16 cellular contexts compared by ENCODE assay signal in genomic region chr17:63611354-63611753, GRCh38. TPM values are rescaled to one million over a fixed set of nuclear protein-coding genes. Genes with fewer than 3 reads are reported as not detected.
DNase-seq lines count a peak whose midpoint lies in the region; ATAC-seq lines count a peak whose summit lies in the region.
"Had no signal": no experiment of that assay in that cellular context is flagged by ENCODE, and none has a peak within 500 bp of the region (broad histone marks: within the 10 kb centered on the region; RNA-seq: fewer than 3 reads in every experiment).

No MANE protein-coding gene starts in this region.

- POLR2A ChIA-PET in activated CD4-positive, alpha-beta T cell treated with anti-CD3 and anti-CD28 coated beads, Interleukin-2, amount 10 ng/mL, durations not matched to agents 7 days and 5 days (lab: Charles Lee): interaction anchor here (0.6 to 1.8 kb wide), 4 partner anchors 9 to 61 kb away, joined by 3 to 7 read pairs (median 4); partner anchors contain the start of genes DCAF7 and MAP3K3
- POLR2A ChIA-PET in activated naive CD8-positive, alpha-beta T cell treated with anti-CD3 and anti-CD28 coated beads, Interleukin-2, amount 10 ng/mL, durations not matched to agents 7 days and 5 days (lab: Charles Lee): interaction anchor here (0.7 to 2.0 kb wide), 10 partner anchors 10 to 229 kb away, joined by 3 to 7 read pairs (median 5); partner anchors contain the start of genes MAP3K3 and TACO1

- H3K4me3 Mint-ChIP-seq in activated CD4-positive, alpha-beta T cell treated with anti-CD3 and anti-CD28 coated beads, Interleukin-2, amount 10 ng/mL, durations not matched to agents 7 days and 5 days: peak overlapping the region; percentile 67
- peak overlapping the region; percentile 38 for H3K4me3 Mint-ChIP-seq in activated naive CD8-positive, alpha-beta T cell treated with anti-CD3 and anti-CD28 coated beads, Interleukin-2, amount 10 ng/mL, durations not matched to agents 7 days and 5 days
- H3K4me3 Mint-ChIP-seq in stimulated activated naive CD8-positive, alpha-beta T cell treated with anti-CD3 and anti-CD28 coated beads, Interleukin-15, Interleukin-2, amounts not matched to agents 100 ng/mL and 50 ng/mL, for 24 hours: no peak overlapping the region

- CTCF ChIA-PET in activated CD4-positive, alpha-beta T cell treated with anti-CD3 and anti-CD28 coated beads, Interleukin-2, amount 10 ng/mL, durations not matched to agents 7 days and 5 days (lab: Charles Lee): interaction anchor here (0.6 to 7.0 kb wide), 28 partner anchors 9 to 613 kb away, joined by 3 to 48 read pairs (median 4); partner anchors contain the start of genes ACE, CCDC47, CYB561 and DDX42

- no peaks in the 10 kb centered on the region for H3K9me3 Mint-ChIP-seq in activated CD4-positive, alpha-beta T cell treated with anti-CD3 and anti-CD28 coated beads, Interleukin-2, amount 10 ng/mL, durations not matched to agents 7 days and 5 days
- H3K9me3 Mint-ChIP-seq in activated naive CD8-positive, alpha-beta T cell treated with anti-CD3 and anti-CD28 coated beads, Interleukin-2, amount 10 ng/mL, durations not matched to agents 7 days and 5 days: no peaks in the 10 kb centered on the region
- H3K9me3 Mint-ChIP-seq in stimulated activated naive CD8-positive, alpha-beta T cell treated with anti-CD3 and anti-CD28 coated beads, Interleukin-15, Interleukin-2, amounts not matched to agents 100 ng/mL and 50 ng/mL, for 24 hours: no peaks in the 10 kb centered on the region
- H3K9me3 Mint-ChIP-seq: effector memory CD8-positive, alpha-beta T cell had no signal

- H3K4me1 Mint-ChIP-seq in activated CD4-positive, alpha-beta T cell treated with anti-CD3 and anti-CD28 coated beads, Interleukin-2, amount 10 ng/mL, durations not matched to agents 7 days and 5 days: peaks cover 34% of the 10 kb centered on the region
- peaks cover 21% of the 10 kb centered on the region for H3K4me1 Mint-ChIP-seq in activated naive CD8-positive, alpha-beta T cell treated with anti-CD3 and anti-CD28 coated beads, Interleukin-2, amount 10 ng/mL, durations not matched to agents 7 days and 5 days
- peaks cover 27% of the 10 kb centered on the region for H3K4me1 Mint-ChIP-seq in stimulated activated naive CD8-positive, alpha-beta T cell treated with anti-CD3 and anti-CD28 coated beads, Interleukin-15, Interleukin-2, amounts not matched to agents 100 ng/mL and 50 ng/mL, for 24 hours (ENCODE audit: low read depth)

- DNase-seq in stimulated activated CD4-positive, alpha-beta T cell treated with anti-CD3 and anti-CD28 coated beads, Interleukin-1b, Interleukin-23, amount 100 ng/mL, for 48 hours: peak; percentile 43
- no peak for DNase-seq in stimulated activated CD4-positive, alpha-beta T cell treated with anti-CD3 and anti-CD28 coated beads, Interleukin-2, amount 100 ng/mL, for 48 hours
- DNase-seq in activated CD4-positive, alpha-beta T cell treated with anti-CD3 and anti-CD28 coated beads, Interleukin-2, amount 10 ng/mL, durations not matched to agents 7 days and 5 days: peak; percentile 61
- no peak for DNase-seq in activated naive CD8-positive, alpha-beta T cell treated with anti-CD3 and anti-CD28 coated beads, Interleukin-2, amount 10 ng/mL, durations not matched to agents 7 days and 5 days
- DNase-seq in mesenteric fat pad (ENCODE audit: low spot score) (no peak), hippocampal formation (lab: John Stamatoyannopoulos, UW) (no peak), NAMALWA (ENCODE audit: low spot score) (no peak)
- DNase-seq: aorta; effector memory CD8-positive, alpha-beta T cell; EL; heart left ventricle; lower lobe of right lung; NCI-H2029 treated with DMSO at 0.1 percent for 48 hours; NCI-H510A treated with DMSO at 0.1 percent for 48 hours; ovary had no signal

- H3K27me3 Mint-ChIP-seq in activated CD4-positive, alpha-beta T cell treated with anti-CD3 and anti-CD28 coated beads, Interleukin-2, amount 10 ng/mL, durations not matched to agents 7 days and 5 days: no peaks in the 10 kb centered on the region
- H3K27me3 Mint-ChIP-seq in activated naive CD8-positive, alpha-beta T cell treated with anti-CD3 and anti-CD28 coated beads, Interleukin-2, amount 10 ng/mL, durations not matched to agents 7 days and 5 days: no peaks in the 10 kb centered on the region
- H3K27me3 Mint-ChIP-seq in stimulated activated naive CD8-positive, alpha-beta T cell treated with anti-CD3 and anti-CD28 coated beads, Interleukin-15, Interleukin-2, amounts not matched to agents 100 ng/mL and 50 ng/mL, for 24 hours: no peaks in the 10 kb centered on the region
- H3K27me3 Mint-ChIP-seq: effector memory CD8-positive, alpha-beta T cell had no signal

- ATAC-seq in activated naive CD8-positive, alpha-beta T cell treated with anti-CD3 and anti-CD28 coated beads, Interleukin-2, amount 10 ng/mL, durations not matched to agents 7 days and 5 days (ENCODE audit: low read depth): peak; percentile 78
- ATAC-seq: heart left ventricle had no signal

- peak overlapping the region; percentile 98 for H3K27ac Mint-ChIP-seq in activated CD4-positive, alpha-beta T cell treated with anti-CD3 and anti-CD28 coated beads, Interleukin-2, amount 10 ng/mL, durations not matched to agents 7 days and 5 days
- peak overlapping the region; percentile 79 for H3K27ac Mint-ChIP-seq in activated naive CD8-positive, alpha-beta T cell treated with anti-CD3 and anti-CD28 coated beads, Interleukin-2, amount 10 ng/mL, durations not matched to agents 7 days and 5 days
- H3K27ac Mint-ChIP-seq in stimulated activated naive CD8-positive, alpha-beta T cell treated with anti-CD3 and anti-CD28 coated beads, Interleukin-15, Interleukin-2, amounts not matched to agents 100 ng/mL and 50 ng/mL, for 24 hours: peak overlapping the region; percentile 65

- H3K36me3 Mint-ChIP-seq in activated CD4-positive, alpha-beta T cell treated with anti-CD3 and anti-CD28 coated beads, Interleukin-2, amount 10 ng/mL, durations not matched to agents 7 days and 5 days (ENCODE audit: low read depth): peaks cover 35% of the 10 kb centered on the region
- peaks cover 2% of the 10 kb centered on the region for H3K36me3 Mint-ChIP-seq in activated naive CD8-positive, alpha-beta T cell treated with anti-CD3 and anti-CD28 coated beads, Interleukin-2, amount 10 ng/mL, durations not matched to agents 7 days and 5 days
- H3K36me3 Mint-ChIP-seq in stimulated activated naive CD8-positive, alpha-beta T cell treated with anti-CD3 and anti-CD28 coated beads, Interleukin-15, Interleukin-2, amounts not matched to agents 100 ng/mL and 50 ng/mL, for 24 hours (ENCODE audit: low read depth): peaks cover 25% of the 10 kb centered on the region

RNA-seq across cellular contexts. Expression of gene TACO1, which starts 10.7 kb away (rescaled TPM):
- 10 to 100 TPM; 22.3 to 23.8 TPM for total RNA-seq in activated CD4-positive, alpha-beta T cell treated with anti-CD3 and anti-CD28 coated beads, Interleukin-2, amount 10 ng/mL, durations not matched to agents 7 days and 5 days
- total RNA-seq in activated naive CD8-positive, alpha-beta T cell treated with anti-CD3 and anti-CD28 coated beads, Interleukin-2, amount 10 ng/mL, durations not matched to agents 7 days and 5 days: 10 to 100 TPM; 19.3 to 24.8 TPM
- total RNA-seq in mesenteric fat pad: 17.1 TPM

RNA-seq across cellular contexts. Expression of gene MAP3K3, which starts 10.9 kb away (rescaled TPM):
- total RNA-seq in activated CD4-positive, alpha-beta T cell treated with anti-CD3 and anti-CD28 coated beads, Interleukin-2, amount 10 ng/mL, durations not matched to agents 7 days and 5 days: 10 to 100 TPM; 38.7 to 40.3 TPM
- total RNA-seq in activated naive CD8-positive, alpha-beta T cell treated with anti-CD3 and anti-CD28 coated beads, Interleukin-2, amount 10 ng/mL, durations not matched to agents 7 days and 5 days: 10 to 100 TPM; 49.0 to 51.2 TPM
- 48.8 TPM for total RNA-seq in mesenteric fat pad

Comparison
In these comparisons a context has a peak if more than half of its experiments do, and no peak if none do; other contexts are left out.
1. DNase-seq: peak in stimulated activated CD4-positive, alpha-beta T cell treated with anti-CD3 and anti-CD28 coated beads, Interleukin-1b, Interleukin-23, amount 100 ng/mL, for 48 hours (single experiment) and activated CD4-positive, alpha-beta T cell treated with anti-CD3 and anti-CD28 coated beads, Interleukin-2, amount 10 ng/mL, durations not matched to agents 7 days and 5 days (single experiment); none in stimulated activated CD4-positive, alpha-beta T cell treated with anti-CD3 and anti-CD28 coated beads, Interleukin-2, amount 100 ng/mL, for 48 hours (0 of 2), activated naive CD8-positive, alpha-beta T cell treated with anti-CD3 and anti-CD28 coated beads, Interleukin-2, amount 10 ng/mL, durations not matched to agents 7 days and 5 days (single experiment), mesenteric fat pad (single experiment), hippocampal formation (0 of 2) and NAMALWA (single experiment).
2. Peak in every context shown above with its lines, with median percentiles within 50 percentile points of each other: H3K27ac Mint-ChIP-seq.